Comparison of ENCODE assay signal across 17 cellular contexts in the genomic region with DNA sequence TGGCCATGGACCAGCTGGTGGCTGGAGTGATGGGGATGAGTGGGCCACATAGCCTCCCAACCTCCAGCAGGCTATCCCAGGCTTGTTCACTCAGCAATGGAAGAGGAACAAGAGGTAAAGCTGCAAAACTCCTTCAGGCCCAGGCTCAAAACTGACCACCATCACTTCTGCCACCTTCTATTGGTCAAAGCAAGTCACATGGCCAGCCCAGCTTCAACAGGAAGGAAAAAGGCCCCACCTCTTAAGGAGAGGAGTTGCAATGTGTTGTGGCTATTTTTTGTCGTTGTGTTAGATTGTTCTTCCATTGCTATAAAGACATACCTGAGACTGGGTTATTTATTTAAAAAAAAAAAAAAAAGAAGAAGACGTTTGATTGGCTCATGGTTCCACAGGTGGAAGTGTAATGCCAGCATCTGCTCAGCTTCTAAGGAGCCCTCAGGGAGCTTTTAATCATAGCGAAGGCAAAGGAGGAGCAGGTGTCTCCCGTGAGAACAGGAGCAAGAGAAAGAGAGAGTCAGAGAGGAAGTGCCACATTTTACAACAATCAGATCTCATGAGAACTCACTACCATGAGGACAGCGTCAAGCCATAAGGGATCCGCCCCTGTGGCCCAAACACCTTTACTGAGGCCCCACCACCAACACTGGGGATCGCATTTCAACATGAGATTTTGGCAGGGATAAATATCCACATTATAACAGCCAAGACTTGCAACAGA. TPM values are rescaled to one million over a fixed set of nuclear protein-coding genes. Genes with fewer than 3 reads are reported as not detected.
"Had no signal": no experiment of that assay in that cellular context is flagged by ENCODE, and none has a peak within 500 bp of the region (broad histone marks: within the 10 kb centered on the region; RNA-seq: fewer than 3 reads in every experiment).

No MANE protein-coding gene starts in this region.

- H3K9me3 ChIP-seq: esophagus squamous epithelium, left ventricle myocardium inferior, lower lobe of right lung had no signal

- H3K4me1 ChIP-seq: esophagus squamous epithelium had no signal

- DNase-seq: effector memory CD8-positive, alpha-beta T cell; esophagus squamous epithelium; foreskin fibroblast; immature natural killer cell; left ventricle myocardium inferior; lower lobe of right lung; naive thymus-derived CD4-positive, alpha-beta T cell; nephron progenitor cell; posterior cingulate gyrus; small intestine; stimulated activated CD4-positive, alpha-beta T cell treated with anti-CD3 and anti-CD28 coated beads, Interleukin-12 subunit alpha, Interleukin-12 subunit beta, amount 100 ng/mL, for 4 hours; stimulated activated naive CD4-positive, alpha-beta T cell; trophoblast cell had no signal

- H3K36me3 ChIP-seq: esophagus squamous epithelium, left ventricle myocardium inferior, lower lobe of right lung had no signal

- FAIRE-seq: colon, keratinocyte, small intestine had no signal

- H3K27ac ChIP-seq: esophagus squamous epithelium, left ventricle myocardium inferior, lower lobe of right lung had no signal

- H3K4me3 ChIP-seq: esophagus squamous epithelium, left ventricle myocardium inferior, lower lobe of right lung had no signal

RNA-seq across cellular contexts. Expression of a gene that starts 5.4 kb away (rescaled TPM):
- total RNA-seq: esophagus squamous epithelium; left ventricle myocardium inferior; lower lobe of right lung; naive thymus-derived CD4-positive, alpha-beta T cell; osteoblast; urinary bladder had no signal
- polyA plus RNA-seq: immature natural killer cell; naive thymus-derived CD4-positive, alpha-beta T cell; urinary bladder had no signal

RNA-seq across cellular contexts. Expression of a gene that starts 52.5 kb away (rescaled TPM):
- polyA plus RNA-seq: naive thymus-derived CD4-positive, alpha-beta T cell had no signal
